36 cellular contexts compared by ENCODE assay signal in the genomic region with DNA sequence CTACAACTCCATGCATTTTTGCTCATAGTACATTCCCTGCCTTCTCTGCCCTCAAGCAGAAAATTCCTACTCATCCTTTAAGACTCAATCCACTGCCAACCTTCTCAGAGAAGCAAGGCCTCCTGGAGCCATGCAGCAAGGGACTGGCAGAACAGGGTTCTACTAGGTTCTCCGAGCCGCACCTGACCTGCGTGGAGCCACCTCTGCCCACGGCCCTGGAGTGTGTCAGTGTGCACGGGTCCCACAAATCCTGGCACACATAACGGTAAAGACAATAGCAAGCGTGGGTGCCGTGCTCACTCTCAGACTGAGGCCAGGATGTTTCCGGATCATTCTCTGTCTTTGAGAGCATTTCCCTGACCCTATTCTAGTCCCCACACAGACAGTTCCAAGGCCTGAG. TPM values are rescaled to one million over a fixed set of nuclear protein-coding genes. Genes with fewer than 3 reads are reported as not detected.
"Had no signal": no experiment of that assay in that cellular context is flagged by ENCODE, and none has a peak within 500 bp of the region (broad histone marks: within the 10 kb centered on the region; RNA-seq: fewer than 3 reads in every experiment).

No MANE protein-coding gene starts in this region.

- H3K36me3 Mint-ChIP-seq: activated naive CD8-positive, alpha-beta T cell had no signal

- H3K36me3 ChIP-seq: breast epithelium, esophagus muscularis mucosa, gastrocnemius medialis, WERI-Rb-1 had no signal

- H3K9me3 Mint-ChIP-seq: activated B cell treated with CpG ODN at 0.5 μM for 24 hours; activated CD8-positive, alpha-beta T cell treated with anti-CD3 and anti-CD28 coated beads for 36 hours; activated T-cell treated with anti-CD3 and anti-CD28 coated beads, Interleukin-2, amount 50 U/mL, for 4 hours; activated T-helper 17 cell treated with anti-CD3 and anti-CD28 coated beads, Interleukin-2, amount 50 U/mL, for 72 hours; T-helper 2 cell treated with Interferon-gamma antibody and Interleukin-4, amounts not matched to agents 5 μg/mL and 100 μg/mL, for 36 hours had no signal

- H3K27me3 ChIP-seq: foreskin keratinocyte had no signal

- ATAC-seq: activated CD4-positive, CD25-positive, alpha-beta regulatory T cell treated with anti-CD3 and anti-CD28 coated beads, Interleukin-2, amount 50 U/mL, for 24 hours; activated CD8-positive, alpha-beta T cell treated with anti-CD3 and anti-CD28 coated beads for 36 hours; activated T-cell treated with anti-CD3 and anti-CD28 coated beads, Interleukin-2, amount 50 U/mL, for 4 hours; activated T-helper 17 cell treated with anti-CD3 and anti-CD28 coated beads, Interleukin-2, amount 50 U/mL, for 72 hours; effector memory CD8-positive, alpha-beta T cell; foreskin keratinocyte; gastrocnemius medialis; T-helper 17 cell had no signal

- H3K4me3 Mint-ChIP-seq: activated B cell treated with CpG ODN at 0.5 μM for 24 hours; activated CD8-positive, alpha-beta T cell treated with anti-CD3 and anti-CD28 coated beads for 36 hours; activated naive CD8-positive, alpha-beta T cell; activated T-cell treated with anti-CD3 and anti-CD28 coated beads, Interleukin-2, amount 50 U/mL, for 4 hours; activated T-helper 17 cell treated with anti-CD3 and anti-CD28 coated beads, Interleukin-2, amount 50 U/mL, for 72 hours; brain; effector memory CD8-positive, alpha-beta T cell; T-helper 17 cell; T-helper 2 cell treated with Interferon-gamma antibody and Interleukin-4, amounts not matched to agents 5 μg/mL and 100 μg/mL, for 36 hours had no signal

- H3K27ac Mint-ChIP-seq: activated B cell treated with CpG ODN at 0.5 μM for 24 hours; activated CD8-positive, alpha-beta T cell treated with anti-CD3 and anti-CD28 coated beads for 36 hours; activated naive CD8-positive, alpha-beta T cell; activated T-helper 17 cell treated with anti-CD3 and anti-CD28 coated beads, Interleukin-2, amount 50 U/mL, for 72 hours; effector memory CD8-positive, alpha-beta T cell; T-helper 17 cell; T-helper 2 cell treated with Interferon-gamma antibody and Interleukin-4, amounts not matched to agents 5 μg/mL and 100 μg/mL, for 36 hours had no signal

- H3K4me3 ChIP-seq: breast epithelium, esophagus muscularis mucosa, gastrocnemius medialis had no signal

- H3K27ac ChIP-seq: breast epithelium, esophagus muscularis mucosa, foreskin keratinocyte, gastrocnemius medialis, WERI-Rb-1 had no signal

- FAIRE-seq: colon had no signal

- DNase-seq: activated B cell treated with CpG ODN at 0.5 μM for 24 hours; activated CD4-positive, alpha-beta T cell treated with anti-CD3 and anti-CD28 coated beads for 48 hours; activated CD4-positive, alpha-beta T cell treated with anti-CD3 and anti-CD28 coated beads, Interleukin-2, amount 50 U/mL, for 1 hour; activated CD4-positive, alpha-beta T cell treated with anti-CD3 and anti-CD28 coated beads, Interleukin-2, amount 50 U/mL, for 48 hours; activated CD8-positive, alpha-beta memory T cell treated with anti-CD3 and anti-CD28 coated beads for 24 hours; activated CD8-positive, alpha-beta T cell treated with anti-CD3 and anti-CD28 coated beads for 36 hours; activated effector memory CD4-positive, alpha-beta T cell treated with Interleukin-2 at 50 U/mL for 16 hours; activated gamma-delta T cell treated with Interleukin-2 at 50 U/mL for 16 hours; activated naive CD4-positive, alpha-beta T cell treated with anti-CD3 and anti-CD28 coated beads, Interleukin-2, amount 50 U/mL, for 16 hours; activated naive CD4-positive, alpha-beta T cell treated with Interleukin-2 at 50 U/mL for 16 hours; activated T-cell treated with anti-CD3 and anti-CD28 coated beads, Interleukin-2, amount 50 U/mL, for 4 hours; amniotic stem cell; aorta; cortex of kidney; dermis blood vessel endothelial cell; effector CD4-positive, alpha-beta T cell; effector memory CD8-positive, alpha-beta T cell; erythroblast; foreskin keratinocyte; gastrocnemius medialis; glutamatergic neuron; T-helper 1 cell; T-helper 17 cell; T1000; WERI-Rb-1 had no signal

- H3K4me1 Mint-ChIP-seq: activated B cell treated with CpG ODN at 0.5 μM for 24 hours; activated T-helper 17 cell treated with anti-CD3 and anti-CD28 coated beads, Interleukin-2, amount 50 U/mL, for 72 hours had no signal

- H3K9me3 ChIP-seq: breast epithelium, esophagus muscularis mucosa, gastrocnemius medialis had no signal

- H3K4me1 ChIP-seq: breast epithelium, esophagus muscularis mucosa, foreskin keratinocyte, gastrocnemius medialis had no signal

RNA-seq across cellular contexts. Expression of gene SOX1, which starts 30.0 kb away (rescaled TPM):
- total RNA-seq: activated B cell treated with CpG ODN at 0.5 μM for 24 hours; activated CD8-positive, alpha-beta T cell treated with anti-CD3 and anti-CD28 coated beads for 36 hours; activated T-helper 17 cell treated with anti-CD3 and anti-CD28 coated beads, Interleukin-2, amount 50 U/mL, for 72 hours; aorta; breast epithelium; cardiac septum; chondrocyte; dermis blood vessel endothelial cell; foreskin keratinocyte; gastrocnemius medialis; T-helper 17 cell had no signal
- polyA plus RNA-seq: adipose tissue, aorta, foreskin keratinocyte had no signal
